ENCODE assay signal across 21 cellular contexts in the genomic region with DNA sequence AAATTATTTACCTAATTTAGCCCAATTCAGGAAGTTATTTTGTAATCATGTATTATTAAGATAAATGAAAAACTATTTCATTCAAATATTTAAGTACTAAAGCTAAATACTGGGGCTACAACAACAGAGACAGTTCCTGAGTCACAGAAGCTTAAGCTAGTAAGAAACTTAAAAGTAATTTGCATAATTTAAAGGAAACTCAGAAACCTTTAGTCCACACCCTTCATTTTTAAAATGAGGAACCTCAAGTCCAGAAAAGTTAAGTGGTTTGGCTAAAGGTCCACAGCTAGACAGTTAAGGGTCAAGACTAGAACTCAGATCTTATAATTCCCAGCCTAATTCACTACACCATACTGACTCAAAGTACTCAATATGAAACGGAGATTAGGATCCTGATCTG. TPM values are rescaled to one million over a fixed set of nuclear protein-coding genes. Genes with fewer than 3 reads are reported as not detected.
DNase-seq lines count a peak whose midpoint lies in the region; ATAC-seq, FAIRE-seq and TF ChIP-seq lines count a peak whose summit lies in the region.
"Had no signal": no experiment of that assay in that cellular context is flagged by ENCODE, and none has a peak within 500 bp of the region (broad histone marks: within the 10 kb centered on the region; RNA-seq: fewer than 3 reads in every experiment).

No MANE protein-coding gene starts in this region.

- TF ChIP-seq CTCF in mesothelial cell of epicardium (IDR thresholded peaks at IDR 0.05; ENCODE audit: unreplicated experiment), result no peak

- H3K9me3 Mint-ChIP-seq in mesothelial cell of epicardium (no peaks in the 10 kb centered on the region), T-cell (no peaks in the 10 kb centered on the region)
- H3K9me3 Mint-ChIP-seq: brain, H9, natural killer cell had no signal

- peak overlapping the region; percentile 34 for H3K27ac Mint-ChIP-seq in mesothelial cell of epicardium
- no peak overlapping the region for H3K27ac Mint-ChIP-seq in T-cell
- H3K27ac Mint-ChIP-seq: brain, H9 had no signal

- H3K4me3 Mint-ChIP-seq in mesothelial cell of epicardium, result no peak overlapping the region
- no peak overlapping the region for H3K4me3 Mint-ChIP-seq in T-cell
- H3K4me3 Mint-ChIP-seq: brain, H9, natural killer cell had no signal

- no peaks in the 10 kb centered on the region for H3K9me3 ChIP-seq in right cardiac atrium (ENCODE audit: control insufficient read depth, low read length)
- H3K9me3 ChIP-seq: BE2C, left lung, tibial nerve had no signal

- H3K27me3 Mint-ChIP-seq in mesothelial cell of epicardium (ENCODE audit: low read depth) (no peaks in the 10 kb centered on the region), T-cell (no peaks in the 10 kb centered on the region)

- CTCF ChIA-PET in T-cell (lab: Charles Lee), result no interaction called here

- POLR2A ChIA-PET in T-cell (lab: Charles Lee), result interaction anchor here (0.6 to 1.1 kb wide), 2 partner anchors 8 to 40 kb away, joined by 5 read pairs; no protein-coding TSS in a partner anchor

- no peak overlapping the region for H3K27ac ChIP-seq in right cardiac atrium (ENCODE audit: low read length)
- H3K27ac ChIP-seq: dorsolateral prefrontal cortex, left lung, tibial nerve had no signal

- peak; percentile 95 for FAIRE-seq in GM18507 (lab: Jason Lieb, UNC)
- FAIRE-seq: HepG2 had no signal

- H3K4me1 ChIP-seq in right cardiac atrium (ENCODE audit: control insufficient read depth, insufficient read depth, low read length), result peaks cover 8% of the 10 kb centered on the region

- H3K4me3 ChIP-seq in right cardiac atrium (ENCODE audit: low read length), result no peak overlapping the region
- H3K4me3 ChIP-seq: dorsolateral prefrontal cortex, left lung, tibial nerve had no signal

- H3K27me3 ChIP-seq in right cardiac atrium (ENCODE audit: control insufficient read depth, insufficient read depth), result no peaks in the 10 kb centered on the region
- H3K27me3 ChIP-seq: BE2C, dorsolateral prefrontal cortex, left lung, tibial nerve had no signal

- WGBS in right cardiac atrium, result 91% methylated on average over 1 of the region's 1 CpG

- H3K36me3 Mint-ChIP-seq in mesothelial cell of epicardium, result peaks cover 9% of the 10 kb centered on the region
- H3K36me3 Mint-ChIP-seq in T-cell, result peaks cover 24% of the 10 kb centered on the region
- H3K36me3 Mint-ChIP-seq: natural killer cell had no signal

- intact Hi-C loops in right cardiac atrium (cut with DNase I), result no loop called here

- H3K4me1 Mint-ChIP-seq in mesothelial cell of epicardium, result peaks cover 37% of the 10 kb centered on the region
- H3K4me1 Mint-ChIP-seq in T-cell, result peaks cover 52 to 76% (median 70%) of the 10 kb centered on the region in 3 donors

- DNase-seq in GM18507 (ENCODE audit: extremely low spot score, insufficient read length, low read depth) (no peak), mesothelial cell of epicardium (ENCODE audit: low spot score in 2 of 2, unreplicated experiment in 2 of 2) (no peak), right cardiac atrium (no peak), NCI-H1930 (lab: John Stamatoyannopoulos, UW) (no peak), NCI-H748 (lab: John Stamatoyannopoulos, UW; ENCODE audit: unreplicated experiment) (no peak), T-cell (no peak)
- DNase-seq: activated CD8-positive, alpha-beta memory T cell treated with anti-CD3 and anti-CD28 coated beads for 24 hours; BE2C; dorsolateral prefrontal cortex; H9; hypothalamus; left lung; natural killer cell; NCI-H1436; NCI-H510A; T-helper 2 cell had no signal

- ATAC-seq in GM21576 (IDR thresholded peaks at IDR 0.05; ENCODE audit: unreplicated experiment), result peak; percentile 33
- ATAC-seq in HG03521 (IDR thresholded peaks at IDR 0.05; ENCODE audit: unreplicated experiment), result peak; percentile 40
- no peak for ATAC-seq in right cardiac atrium
- no peak for ATAC-seq in T-cell (replicated peaks in 1 of 4)
- ATAC-seq: HepG2, left lung, natural killer cell had no signal

RNA-seq across cellular contexts. Expression of a gene that starts 7.2 kb away (rescaled TPM):
- total RNA-seq in mesothelial cell of epicardium (27.3 to 30.2 TPM (median 29.8 TPM) in 3 replicates), right cardiac atrium (10 to 100 TPM; 46.3 to 56.2 (median 50.0) TPM), T-cell (10 to 100 TPM; 37.1 to 41.5 (median 37.7) TPM)
- polyA plus RNA-seq in right cardiac atrium, result 51.5 TPM

Comparison
In these comparisons a context has a peak if more than half of its experiments do, and no peak if none do; other contexts are left out.
1. ATAC-seq: peak in GM21576 (single experiment) and HG03521 (single experiment); none in right cardiac atrium (0 of 2) and T-cell (0 of 4).